In genomic region chr4:156294577-156294976, GRCh38 we compare ENCODE assay signal across 1 cellular context.
TF ChIP-seq lines count a peak whose summit lies in the region.

No MANE protein-coding gene starts in this region.

TF ChIP-seq in HepG2, 621 proteins besides CTCF, POLR2A, EP300 and RAD21 (continued from another document):
- TF ChIP-seq ZNF609 (CRISPR knock-in tag; IDR thresholded peaks at IDR 0.05; ENCODE audit: borderline replicate concordance), result no peak
- no peak for TF ChIP-seq NFATC3 (CRISPR knock-in tag; IDR thresholded peaks at IDR 0.05)
- TF ChIP-seq TAF15 (IDR thresholded peaks at IDR 0.05; ENCODE audit: low read depth, low read length, poor library complexity, severe bottlenecking), result no peak
